ENCODE assay signal across 10 cellular contexts in genomic region chr9:1018121-1018520, GRCh38. TPM values are rescaled to one million over a fixed set of nuclear protein-coding genes. Genes with fewer than 3 reads are reported as not detected.
A peak's percentile ranks its signal among the peaks of the same experiment; 100 is the strongest.
DNase-seq lines count a peak whose midpoint lies in the region; ATAC-seq, FAIRE-seq and TF ChIP-seq lines count a peak whose summit lies in the region.
"Had no signal": no experiment of that assay in that cellular context is flagged by ENCODE, and none has a peak within 500 bp of the region (broad histone marks: within the 10 kb centered on the region; RNA-seq: fewer than 3 reads in every experiment).

No MANE protein-coding gene starts in this region.

- no peaks in the 10 kb centered on the region for H3K4me1 ChIP-seq in heart right ventricle

- FAIRE-seq in HTR-8/SVneo (lab: Jason Lieb, UNC), result no peak
- no peak for FAIRE-seq in H54 (lab: Jason Lieb, UNC)

- peaks cover 0 to 59% (median 43%) of the 10 kb centered on the region in 7 donors for H3K27me3 ChIP-seq in heart right ventricle

- no peaks in the 10 kb centered on the region for H3K36me3 ChIP-seq in heart right ventricle

- no peak for TF ChIP-seq POLR2A in H54 (IDR thresholded peaks at IDR 0.05; ENCODE audit: low read depth, low read length)

- whole genome bisulfite sequencing in heart right ventricle, 2 donors, result 13 to 16% methylated on average over 10 of the region's 10 CpGs

- H3K9me3 ChIP-seq in heart right ventricle, result peaks cover 0 to 14% (median 7%) of the 10 kb centered on the region in 11 donors

- ATAC-seq in heart right ventricle (peak in 2 of 8 donors; percentile 28 to 59), HG02973 (IDR thresholded peaks at IDR 0.05; ENCODE audit: unreplicated experiment) (no peak)

- intact Hi-C loops in heart right ventricle (cut with DNase I), result loop anchor here in 2 of 10 donors (5.0 to 10.0 kb wide), 2 partner anchors 57 to 319 kb away; no protein-coding TSS in a partner anchor

- H3K27ac ChIP-seq in 22Rv1 (no peak overlapping the region), heart right ventricle (no peak overlapping the region)
- H3K27ac ChIP-seq: KMS-11 had no signal

- TF ChIP-seq CTCF in 22Rv1 (IDR thresholded peaks at IDR 0.05) (peak; percentile 45), GM12874 (IDR thresholded peaks at IDR 0.05; ENCODE audit: insufficient read depth, low read depth, low read length) (peak; percentile 42), heart right ventricle (IDR thresholded peaks at IDR 0.05) (peak in 6 of 9 donors; percentile 24 to 45 (median 34))

- H3K4me3 ChIP-seq in heart right ventricle, result no peak overlapping the region

- DNase-seq in RKO (ENCODE audit: low spot score), result peak; percentile 33
- no peak for DNase-seq in heart right ventricle
- no peak for DNase-seq in HTR-8/SVneo (ENCODE audit: insufficient read length, low spot score)
- no peak for DNase-seq in H54 (ENCODE audit: insufficient read length, low spot score)
- no peak for DNase-seq in NCI-H446 treated with DMSO at 0.1 percent for 48 hours (lab: John Stamatoyannopoulos, UW)
- DNase-seq: left cardiac atrium had no signal

RNA-seq across cellular contexts. Expression of gene DMRT2, which starts 32.0 kb away (rescaled TPM):
- under 1 TPM in 5 of 10 donors, not detected in 5; 0.20 to 0.30 (median 0.28) TPM for total RNA-seq in heart right ventricle
- under 1 TPM; 0.03 to 0.22 TPM for polyA plus RNA-seq in heart right ventricle

RNA-seq across cellular contexts. Expression of gene DMRT3, which starts 41.7 kb away (rescaled TPM):
- total RNA-seq in heart right ventricle, result not detected
- polyA plus RNA-seq in heart right ventricle, result not detected
- total RNA-seq: left cardiac atrium had no signal
